17 cellular contexts compared by ENCODE assay signal in the genomic region with DNA sequence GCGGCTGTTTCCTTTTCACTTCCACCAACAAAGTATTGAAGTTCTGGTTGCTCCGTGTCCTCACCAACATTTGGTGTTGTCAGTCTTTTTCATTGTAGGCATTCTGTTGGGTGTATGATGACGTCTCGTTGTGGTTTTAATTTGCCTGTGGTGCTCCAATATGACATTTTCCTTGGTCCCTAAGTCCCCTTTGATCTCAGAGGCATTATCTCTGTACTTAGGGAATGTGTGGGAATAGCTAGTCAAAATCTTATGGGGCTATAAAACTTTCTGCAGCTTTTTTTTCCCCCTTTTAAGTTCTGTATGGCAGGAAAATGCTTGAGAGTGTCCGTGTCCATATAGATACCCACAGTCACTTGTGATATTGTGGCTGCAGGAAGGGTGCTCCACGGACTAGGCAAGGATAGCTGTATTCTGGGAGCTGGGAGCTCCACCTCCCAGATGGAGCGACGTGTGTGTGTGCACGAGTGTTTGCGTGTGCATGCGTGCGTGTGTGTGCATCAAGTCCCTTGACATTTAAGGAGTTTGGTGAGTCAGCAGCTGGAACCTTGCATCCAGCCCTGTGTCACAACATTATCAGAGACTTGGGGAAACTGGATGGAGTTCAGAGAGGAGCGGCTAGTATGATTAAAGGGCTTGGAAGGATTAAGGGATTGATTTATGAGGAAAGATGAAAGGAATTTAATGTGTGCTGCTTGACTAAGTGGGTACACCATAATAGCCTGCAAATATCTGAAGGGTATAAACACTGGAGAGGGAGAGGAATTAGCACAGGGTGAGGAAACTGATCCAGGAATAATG.
A peak's percentile ranks its signal among the peaks of the same experiment; 100 is the strongest.
DNase-seq lines count a peak whose midpoint lies in the region; ATAC-seq, FAIRE-seq and TF ChIP-seq lines count a peak whose summit lies in the region.
"Had no signal": no experiment of that assay in that cellular context is flagged by ENCODE, and none has a peak within 500 bp of the region (broad histone marks: within the 10 kb centered on the region; RNA-seq: fewer than 3 reads in every experiment).

No MANE protein-coding gene starts in this region.

- in situ Hi-C loops in GM23248 (cut with MboI): no loop called here

- peaks cover 31% of the 10 kb centered on the region for H3K27me3 Mint-ChIP-seq in astrocyte (ENCODE audit: low read depth, unreplicated experiment)

- H3K79me2 ChIP-seq in GM23248 (ENCODE audit: insufficient read depth) (no peaks in the 10 kb centered on the region), astrocyte (ENCODE audit: insufficient read depth, low read length) (no peaks in the 10 kb centered on the region)

- H3K4me1 Mint-ChIP-seq in astrocyte (ENCODE audit: low read depth, unreplicated experiment): no peaks in the 10 kb centered on the region
- H3K4me1 Mint-ChIP-seq: activated CD4-positive, alpha-beta T cell treated with anti-CD3 and anti-CD28 coated beads for 36 hours had no signal

- ATAC-seq in left lung: peak; percentile 58
- ATAC-seq: activated CD4-positive, alpha-beta T cell treated with anti-CD3 and anti-CD28 coated beads for 36 hours had no signal

- peak; percentile 34 for DNase-seq in A172 (ENCODE audit: low spot score)
- DNase-seq in GM23248: peak; percentile 86
- DNase-seq in astrocyte (ENCODE audit: low read depth): peak; percentile 64
- DNase-seq in left lung: no peak
- DNase-seq in NAMALWA (ENCODE audit: low spot score): no peak
- no peak for DNase-seq in posterior cingulate gyrus
- DNase-seq in germinal center (ENCODE audit: low spot score): no peak
- DNase-seq in stimulated activated CD4-positive, alpha-beta T cell treated with anti-CD3 and anti-CD28 coated beads, Interleukin-4, amount 100 ng/mL, for 4 hours: no peak
- DNase-seq: activated CD4-positive, alpha-beta T cell treated with anti-CD3 and anti-CD28 coated beads for 36 hours; activated T-cell treated with anti-CD3 and anti-CD28 coated beads, Interleukin-2, amount 50 U/mL, for 24 hours; AML-193; effector CD8-positive, alpha-beta T cell; hypothalamus; NCI-H2029; SW 1271; trophoblast cell had no signal

- H3K27me3 ChIP-seq in GM23248 (replicated peaks; ENCODE audit: insufficient read depth): no peaks in the 10 kb centered on the region
- peaks cover 9% of the 10 kb centered on the region for H3K27me3 ChIP-seq in astrocyte (ENCODE audit: insufficient read depth, low read length)
- H3K27me3 ChIP-seq in left lung: no peaks in the 10 kb centered on the region
- H3K27me3 ChIP-seq: neutrophil had no signal

- no peak overlapping the region for H2AFZ ChIP-seq in GM23248
- no peak overlapping the region for H2AFZ ChIP-seq in astrocyte (ENCODE audit: low read depth, low read length)

- intact Hi-C loops in left lung (cut with DNase I): no loop called here
- intact Hi-C loops in posterior cingulate gyrus (cut with DNase I): no loop called here

- 35 to 36% methylated on average over 13 of the region's 13 CpGs for WGBS in GM23248 (ENCODE audit: low coverage in 1 of 2, low lambda C conversion rate in 2 of 2, missing lambda C conversion rate in 2 of 2), 2 experiments

- no peak for TF ChIP-seq CTCF in astrocyte (IDR thresholded peaks at IDR 0.05; ENCODE audit: insufficient read depth, low read depth, low read length)
- no peak for TF ChIP-seq CTCF in left lung (IDR thresholded peaks at IDR 0.05)

- no peaks in the 10 kb centered on the region for H3K9me3 Mint-ChIP-seq in astrocyte (ENCODE audit: unreplicated experiment)
- H3K9me3 Mint-ChIP-seq: activated T-cell treated with anti-CD3 and anti-CD28 coated beads, Interleukin-2, amount 50 U/mL, for 24 hours had no signal

- H3K4me1 ChIP-seq in GM23248 (ENCODE audit: insufficient read depth): peaks cover 26% of the 10 kb centered on the region
- no peaks in the 10 kb centered on the region for H3K4me1 ChIP-seq in astrocyte (ENCODE audit: insufficient read depth, low read length)
- peaks cover 3 to 15% of the 10 kb centered on the region in 2 donors for H3K4me1 ChIP-seq in left lung

- no peaks in the 10 kb centered on the region for H3K36me3 Mint-ChIP-seq in astrocyte (ENCODE audit: low read depth, unreplicated experiment)

- peak overlapping the region; percentile 18; the same call in 1 of the 2 replicates for H3K27ac ChIP-seq in GM23248
- no peak overlapping the region for H3K27ac ChIP-seq in astrocyte (ENCODE audit: low read depth, low read length)
- H3K27ac ChIP-seq in left lung: no peak overlapping the region
- H3K27ac ChIP-seq: neutrophil had no signal

- H3K4me2 ChIP-seq in GM23248 (ENCODE audit: unreplicated experiment): peak overlapping the region; percentile 38
- no peak overlapping the region for H3K4me2 ChIP-seq in astrocyte (ENCODE audit: low read length)

- no peaks in the 10 kb centered on the region for H3K36me3 ChIP-seq in GM23248 (ENCODE audit: low read depth)
- no peaks in the 10 kb centered on the region for H3K36me3 ChIP-seq in astrocyte (ENCODE audit: insufficient read depth, low read length)
- no peaks in the 10 kb centered on the region for H3K36me3 ChIP-seq in left lung
- H3K36me3 ChIP-seq: neutrophil had no signal

- no peak overlapping the region for H3K27ac Mint-ChIP-seq in astrocyte (ENCODE audit: unreplicated experiment)
- H3K27ac Mint-ChIP-seq: activated CD4-positive, alpha-beta T cell treated with anti-CD3 and anti-CD28 coated beads for 36 hours; activated T-cell treated with anti-CD3 and anti-CD28 coated beads, Interleukin-2, amount 50 U/mL, for 24 hours had no signal

- no peak overlapping the region for H3K4me3 Mint-ChIP-seq in astrocyte (ENCODE audit: unreplicated experiment)
- H3K4me3 Mint-ChIP-seq: activated CD4-positive, alpha-beta T cell treated with anti-CD3 and anti-CD28 coated beads for 36 hours; activated T-cell treated with anti-CD3 and anti-CD28 coated beads, Interleukin-2, amount 50 U/mL, for 24 hours had no signal

- peaks cover 24% of the 10 kb centered on the region for H3F3A ChIP-seq in GM23248 (ENCODE audit: insufficient read depth)

- no peak for FAIRE-seq in astrocyte (lab: Jason Lieb, UNC)

- H3K9me2 ChIP-seq in GM23248 (ENCODE audit: insufficient read depth): no peaks in the 10 kb centered on the region

- no peak overlapping the region for H3K9ac ChIP-seq in GM23248
- H3K9ac ChIP-seq in astrocyte (ENCODE audit: low read length): no peak overlapping the region

- H4K20me1 ChIP-seq in GM23248 (ENCODE audit: insufficient read depth): no peaks in the 10 kb centered on the region
- no peaks in the 10 kb centered on the region for H4K20me1 ChIP-seq in astrocyte (ENCODE audit: insufficient read depth, low read length)

- H3K9me3 ChIP-seq in GM23248 (ENCODE audit: low read depth): no peaks in the 10 kb centered on the region
- no peaks in the 10 kb centered on the region for H3K9me3 ChIP-seq in astrocyte (ENCODE audit: insufficient read depth, low read depth, low read length)
- H3K9me3 ChIP-seq in left lung: no peaks in the 10 kb centered on the region
- H3K9me3 ChIP-seq: neutrophil had no signal

- H3K4me3 ChIP-seq in GM23248: no peak overlapping the region
- H3K4me3 ChIP-seq in astrocyte (ENCODE audit: insufficient read depth, low read depth, low read length): no peak overlapping the region
- H3K4me3 ChIP-seq in left lung: no peak overlapping the region

Comparison
In these comparisons a context has a peak if more than half of its experiments do, and no peak if none do; other contexts are left out.
1. DNase-seq: peak in A172 (single experiment), GM23248 (single experiment) and astrocyte (single experiment); none in left lung (0 of 2), NAMALWA (single experiment), posterior cingulate gyrus (0 of 10), germinal center (single experiment) and stimulated activated CD4-positive, alpha-beta T cell treated with anti-CD3 and anti-CD28 coated beads, Interleukin-4, amount 100 ng/mL, for 4 hours (0 of 2).